13 cellular contexts compared by ENCODE assay signal in the genomic region with DNA sequence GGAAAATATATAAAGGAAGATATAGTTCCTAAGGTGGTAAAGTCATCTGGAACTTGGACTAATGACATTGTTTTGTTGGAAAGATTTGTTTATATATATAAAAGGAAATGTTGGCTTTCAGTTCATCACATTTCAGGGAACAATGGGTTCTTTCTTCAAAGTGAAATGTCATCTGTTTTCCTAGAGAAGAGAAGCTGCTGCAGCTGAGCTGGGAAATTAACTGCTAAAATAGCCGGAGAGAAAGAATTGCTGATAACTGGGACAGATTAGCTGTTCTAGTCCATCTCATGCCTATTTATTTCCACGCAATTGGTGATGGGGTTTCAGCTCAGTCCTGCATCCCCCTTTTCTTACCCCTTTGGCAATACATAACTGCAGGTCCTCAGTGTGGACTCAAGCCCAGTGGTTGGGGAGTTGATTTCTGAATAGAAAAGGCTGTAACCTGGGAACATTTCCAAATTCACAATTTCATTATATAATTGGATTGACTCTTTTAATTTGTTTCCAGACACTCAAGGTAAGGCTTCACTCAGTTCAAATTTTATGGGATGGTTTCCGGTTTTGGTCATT.
"Had no signal": no experiment of that assay in that cellular context is flagged by ENCODE, and none has a peak within 500 bp of the region (broad histone marks: within the 10 kb centered on the region; RNA-seq: fewer than 3 reads in every experiment).

No MANE protein-coding gene starts in this region.

- H3K27me3 ChIP-seq: brain microvascular endothelial cell, right lobe of liver, spleen had no signal

- ATAC-seq: psoas muscle, right lobe of liver had no signal

- DNase-seq: activated CD4-positive, alpha-beta T cell treated with anti-CD3 and anti-CD28 coated beads, Interleukin-2, amount 10 ng/mL, durations not matched to agents 7 days and 5 days; activated CD4-positive, CD25-positive, alpha-beta regulatory T cell; activated CD8-positive, alpha-beta memory T cell treated with anti-CD3 and anti-CD28 coated beads for 24 hours; activated naive CD8-positive, alpha-beta T cell treated with anti-CD3 and anti-CD28 coated beads, Interleukin-2, amount 10 ng/mL, durations not matched to agents 7 days and 5 days; brain microvascular endothelial cell; kidney; nephron progenitor cell; occipital lobe; psoas muscle; right lobe of liver; spleen; T-helper 2 cell had no signal

- H3K27ac ChIP-seq: brain microvascular endothelial cell, psoas muscle, right lobe of liver, spleen, thoracic aorta had no signal

- H3K4me3 ChIP-seq: psoas muscle, right lobe of liver, spleen, thoracic aorta had no signal
